Comparison of ENCODE assay signal across 20 cellular contexts in genomic region chr2:208794288-208794975, GRCh38.
DNase-seq lines count a peak whose midpoint lies in the region; ATAC-seq, FAIRE-seq and TF ChIP-seq lines count a peak whose summit lies in the region.
"Had no signal": no experiment of that assay in that cellular context is flagged by ENCODE, and none has a peak within 500 bp of the region (broad histone marks: within the 10 kb centered on the region; RNA-seq: fewer than 3 reads in every experiment).

No MANE protein-coding gene starts in this region.

- H3K27ac ChIP-seq in right lobe of liver = no peak overlapping the region
- H3K27ac ChIP-seq: C4-2B, HL-60 had no signal

- H3K36me3 ChIP-seq in right lobe of liver = no peaks in the 10 kb centered on the region

- H3K4me3 ChIP-seq in right lobe of liver = no peak overlapping the region
- H3K4me3 ChIP-seq: GM23338, K562 had no signal

- no peaks in the 10 kb centered on the region for H3K27me3 ChIP-seq in right lobe of liver

- H3K4me1 ChIP-seq in right lobe of liver = no peaks in the 10 kb centered on the region
- H3K4me1 ChIP-seq: Caco-2 had no signal

- no peak for TF ChIP-seq CTCF in right lobe of liver (IDR thresholded peaks at IDR 0.05)

- intact Hi-C loops in right lobe of liver (cut with DNase I) = no loop called here

- no peaks in the 10 kb centered on the region for H3K9me3 ChIP-seq in right lobe of liver
- H3K9me3 ChIP-seq: Caco-2 had no signal

- TF ChIP-seq POLR2A in right lobe of liver (IDR thresholded peaks at IDR 0.05) (no peak), GM12891 (IDR thresholded peaks at IDR 0.05; ENCODE audit: low read depth, low read length) (no peak)

- FAIRE-seq in GM12891 (lab: Jason Lieb, UNC) = no peak
- FAIRE-seq: A204.1, H54, K562 had no signal

- DNase-seq in DMS53 treated with DMSO at 0.1 percent for 48 hours (lab: John Stamatoyannopoulos, UW; ENCODE audit: unreplicated experiment) (peak; percentile 33), left lobe of liver (ENCODE audit: low spot score) (no peak), right lobe of liver (no peak), GF-D8 (lab: John Stamatoyannopoulos, UW) (no peak), superior temporal gyrus (ENCODE audit: extremely low spot score) (no peak), GM12891 (ENCODE audit: insufficient read length, low spot score) (no peak)
- DNase-seq: ACHN; AML-193; Caco-2; CD4-positive, alpha-beta T cell; GDM1; HCEC 1CT; IMR-90 had no signal

- WGBS in right lobe of liver (ENCODE audit: insufficient coverage, low coverage, low lambda C conversion rate, missing lambda C conversion rate) = 30% methylated on average over 4 of the region's 4 CpGs

- ATAC-seq in left lobe of liver = peak; percentile 46
- ATAC-seq in right lobe of liver = peak in 3 of 4 donors; percentile 29 to 82 (median 70)
- ATAC-seq in GM18858 (IDR thresholded peaks at IDR 0.05; ENCODE audit: unreplicated experiment) = no peak
- ATAC-seq: GM23338, K562 had no signal

TF ChIP-seq in GM12891, 5 proteins besides CTCF, POLR2A, EP300 and RAD21:
- no peak for TF ChIP-seq POU2F2 (IDR thresholded peaks at IDR 0.05; ENCODE audit: low read depth, low read length)
- TF ChIP-seq PAX5 (IDR thresholded peaks at IDR 0.05; ENCODE audit: insufficient read depth, low read length, severe bottlenecking) = no peak
- no peak for TF ChIP-seq TAF1 (IDR thresholded peaks at IDR 0.05; ENCODE audit: low read depth, low read length)
- no peak for TF ChIP-seq POLR2AphosphoS5 (IDR thresholded peaks at IDR 0.05; ENCODE audit: low read depth, low read length)
- TF ChIP-seq SPI1 (IDR thresholded peaks at IDR 0.05; ENCODE audit: low read depth, low read length) = no peak
